In genomic region chr11:14249121-14249963, GRCh38 we compare ENCODE assay signal across 8 cellular contexts.
DNase-seq lines count a peak whose midpoint lies in the region; ATAC-seq and TF ChIP-seq lines count a peak whose summit lies in the region.

No MANE protein-coding gene starts in this region.

- H3K4me3 ChIP-seq in right atrium auricular region (no peak overlapping the region), sigmoid colon (no peak overlapping the region)

- intact Hi-C loops in sigmoid colon (cut with DNase I), result loop anchor here (1.0 to 5.0 kb wide), 2 partner anchors 97 to 293 kb away; no protein-coding TSS in a partner anchor

- H3K4me1 ChIP-seq in right atrium auricular region (peaks cover 0 to 9% of the 10 kb centered on the region in 2 donors), sigmoid colon (peaks cover 0 to 5% (median 0%) of the 10 kb centered on the region in 4 donors)

- no peak overlapping the region for H3K27ac ChIP-seq in right atrium auricular region
- no peak overlapping the region for H3K27ac ChIP-seq in sigmoid colon

- TF ChIP-seq CTCF in right atrium auricular region (IDR thresholded peaks at IDR 0.05), result peak; percentile 86 to 89
- peak; percentile 74 to 87 (median 82) for TF ChIP-seq CTCF in sigmoid colon (IDR thresholded peaks at IDR 0.05)

- H3K36me3 ChIP-seq in right atrium auricular region (no peaks in the 10 kb centered on the region), sigmoid colon (no peaks in the 10 kb centered on the region)

- H3K27me3 ChIP-seq in right atrium auricular region, result no peaks in the 10 kb centered on the region
- peaks cover 0 to 8% (median 0%) of the 10 kb centered on the region in 3 donors for H3K27me3 ChIP-seq in sigmoid colon

- no peak for TF ChIP-seq EP300 in sigmoid colon (IDR thresholded peaks at IDR 0.05)

- H3K9me3 ChIP-seq in right atrium auricular region (no peaks in the 10 kb centered on the region), sigmoid colon (no peaks in the 10 kb centered on the region)

- DNase-seq in SIG-M5 treated with dmso at 0.1 percent for 504 hours (lab: John Stamatoyannopoulos, UW; ENCODE audit: unreplicated experiment) (peak; percentile 61), SIG-M5 (lab: John Stamatoyannopoulos, UW) (no peak), NCI-H1105 treated with DMSO at 0.1 percent for 48 hours (lab: John Stamatoyannopoulos, UW) (peak; percentile 73), T-helper 2 cell (peak; percentile 36 to 62 (median 47)), amniotic stem cell (lab: John Stamatoyannopoulos, UW) (peak; percentile 20), right atrium auricular region (ENCODE audit: low spot score) (peak; percentile 73), sigmoid colon (peak; percentile 78)

- WGBS in sigmoid colon, 2 donors, result 30% methylated on average over 10 of the region's 10 CpGs

- TF ChIP-seq POLR2A in sigmoid colon (IDR thresholded peaks at IDR 0.05), result no peak

- ATAC-seq in HG02678 (IDR thresholded peaks at IDR 0.05; ENCODE audit: unreplicated experiment), result no peak
